24 cellular contexts compared by ENCODE assay signal in genomic region chr3:182626484-182627467, GRCh38.
A peak's percentile ranks its signal among the peaks of the same experiment; 100 is the strongest.
DNase-seq lines count a peak whose midpoint lies in the region; ATAC-seq and TF ChIP-seq lines count a peak whose summit lies in the region.
"Had no signal": no experiment of that assay in that cellular context is flagged by ENCODE, and none has a peak within 500 bp of the region (broad histone marks: within the 10 kb centered on the region; RNA-seq: fewer than 3 reads in every experiment).

No MANE protein-coding gene starts in this region.

- no peaks in the 10 kb centered on the region for H3K36me3 Mint-ChIP-seq in CD4-positive, alpha-beta memory T cell
- H3K36me3 Mint-ChIP-seq: CD4-positive, CD25-positive, alpha-beta regulatory T cell had no signal

- CTCF ChIA-PET in CD4-positive, alpha-beta memory T cell (lab: Charles Lee; ENCODE audit: partially characterized antibody): no interaction called here

- peaks cover 0 to 3% (median 0%) of the 10 kb centered on the region in 4 donors for H3K9me3 ChIP-seq in liver (ENCODE audit: control insufficient read depth in 4 of 4, low read length in 3 of 4)
- no peaks in the 10 kb centered on the region for H3K9me3 ChIP-seq in CD4-positive, alpha-beta memory T cell (ENCODE audit: control insufficient read depth in 1 of 2, low read length in 2 of 2)
- H3K9me3 ChIP-seq: tibial artery had no signal

- no peak overlapping the region for H3K27ac ChIP-seq in liver (ENCODE audit: low read depth in 1 of 2, low read length in 2 of 2)
- H3K27ac ChIP-seq in CD4-positive, alpha-beta memory T cell (ENCODE audit: low read depth, low read length): no peak overlapping the region
- H3K27ac ChIP-seq: KMS-11, tibial artery had no signal

- intact Hi-C loops in CD4-positive, alpha-beta memory T cell (cut with micrococcal nuclease): no loop called here

- no peaks in the 10 kb centered on the region for H3K27me3 ChIP-seq in liver (ENCODE audit: control insufficient read depth in 4 of 4, insufficient read depth in 4 of 4, low read length in 3 of 4)
- no peaks in the 10 kb centered on the region for H3K27me3 ChIP-seq in CD4-positive, alpha-beta memory T cell (ENCODE audit: insufficient read depth, low read length)
- H3K27me3 ChIP-seq: tibial artery had no signal

- no peak overlapping the region for H3K4me3 ChIP-seq in liver (ENCODE audit: low read depth in 1 of 3, low read length in 3 of 3)
- H3K4me3 ChIP-seq in CD4-positive, alpha-beta memory T cell (ENCODE audit: low read length in 2 of 2): no peak overlapping the region
- H3K4me3 ChIP-seq: smooth muscle cell, tibial artery had no signal

- H3K27ac Mint-ChIP-seq in CD4-positive, alpha-beta memory T cell: no peak overlapping the region
- H3K27ac Mint-ChIP-seq: activated CD4-positive, alpha-beta T cell treated with anti-CD3 and anti-CD28 coated beads, Interleukin-2, amount 10 ng/mL, durations not matched to agents 24 days and 14 days; CD4-positive, CD25-positive, alpha-beta regulatory T cell; nephron had no signal

- H3K27me3 Mint-ChIP-seq in CD4-positive, alpha-beta memory T cell: peaks cover 2 to 6% of the 10 kb centered on the region in 2 donors

- WGBS in liver: 31% methylated on average over 4 of the region's 4 CpGs

- peaks cover 0 to 1% (median 0%) of the 10 kb centered on the region in 8 donors for H3K9me3 Mint-ChIP-seq in CD4-positive, alpha-beta memory T cell
- H3K9me3 Mint-ChIP-seq: activated CD4-positive, alpha-beta T cell treated with anti-CD3 and anti-CD28 coated beads, Interleukin-2, amount 10 ng/mL, durations not matched to agents 24 days and 14 days; central memory CD8-positive, alpha-beta T cell; nephron had no signal

- POLR2A ChIA-PET in CD4-positive, alpha-beta memory T cell (lab: Charles Lee; ENCODE audit: partially characterized antibody): no interaction called here

- no peaks in the 10 kb centered on the region for H3K36me3 ChIP-seq in liver (ENCODE audit: control insufficient read depth in 4 of 4, insufficient read depth in 3 of 4, low read depth in 1 of 4, low read length in 3 of 4)
- H3K36me3 ChIP-seq in CD4-positive, alpha-beta memory T cell (ENCODE audit: insufficient read depth, low read length): no peaks in the 10 kb centered on the region
- H3K36me3 ChIP-seq: tibial artery had no signal

- H3K4me1 Mint-ChIP-seq in CD4-positive, alpha-beta memory T cell: no peaks in the 10 kb centered on the region
- H3K4me1 Mint-ChIP-seq: activated CD4-positive, alpha-beta T cell treated with anti-CD3 and anti-CD28 coated beads, Interleukin-2, amount 10 ng/mL, durations not matched to agents 24 days and 14 days; CD4-positive, CD25-positive, alpha-beta regulatory T cell; central memory CD8-positive, alpha-beta T cell; nephron had no signal

- H3K9ac ChIP-seq in liver (ENCODE audit: low read depth in 1 of 2, low read length in 2 of 2): no peak overlapping the region
- H3K9ac ChIP-seq: KMS-11 had no signal

- TF ChIP-seq RAD21 in liver (IDR thresholded peaks at IDR 0.05): peak; percentile 24 to 33

- TF ChIP-seq CTCF in liver (IDR thresholded peaks at IDR 0.05; ENCODE audit: low read depth, low read length, missing input control): peak; percentile 23

- DNase-seq in DMS79 (lab: John Stamatoyannopoulos, UW) (peak; percentile 52), NCI-H2196 (lab: John Stamatoyannopoulos, UW; ENCODE audit: unreplicated experiment) (peak; percentile 48), cortex of kidney (lab: John Stamatoyannopoulos, UW) (no peak), SW480 (ENCODE audit: low spot score) (no peak), NCI-H524 treated with DMSO at 0.1 percent for 48 hours (lab: John Stamatoyannopoulos, UW) (no peak)
- no peak for DNase-seq in CD4-positive, alpha-beta memory T cell
- DNase-seq: activated CD4-positive, alpha-beta T cell treated with anti-CD3 and anti-CD28 coated beads, Interleukin-2, amount 10 ng/mL, durations not matched to agents 24 days and 14 days; activated T-cell treated with anti-CD3 and anti-CD28 coated beads, Interleukin-2, amount 50 U/mL, for 1 hour; CD4-positive, CD25-positive, alpha-beta regulatory T cell; DMS 273 treated with DMSO at 0.1 percent for 48 hours; left ventricle myocardium superior; NCI-H1694 treated with DMSO at 0.1 percent for 48 hours; NK-92 treated with Interleukin-12 subunit alpha and Interleukin-12 subunit beta, amount 100 ng/mL, for 24 hours; SIG-M5; stimulated activated CD4-positive, alpha-beta T cell treated with anti-CD3 and anti-CD28 coated beads, Interleukin-1b, Interleukin-23, amount 100 ng/mL, for 48 hours; T1000; tibial artery had no signal

- ATAC-seq in HG02938 (IDR thresholded peaks at IDR 0.05; ENCODE audit: unreplicated experiment): peak; percentile 58
- ATAC-seq: left ventricle myocardium superior, Panc1 had no signal

- no peak overlapping the region for H3K4me3 Mint-ChIP-seq in CD4-positive, alpha-beta memory T cell
- H3K4me3 Mint-ChIP-seq: activated CD4-positive, alpha-beta T cell treated with anti-CD3 and anti-CD28 coated beads, Interleukin-2, amount 10 ng/mL, durations not matched to agents 24 days and 14 days; CD4-positive, CD25-positive, alpha-beta regulatory T cell; central memory CD8-positive, alpha-beta T cell; nephron had no signal

- H3K4me1 ChIP-seq in liver (ENCODE audit: control insufficient read depth in 4 of 4, insufficient read depth in 4 of 4, low read length in 3 of 4): peaks cover 2 to 20% (median 9%) of the 10 kb centered on the region in 4 donors
- H3K4me1 ChIP-seq in CD4-positive, alpha-beta memory T cell (ENCODE audit: insufficient read depth, low read length): no peaks in the 10 kb centered on the region
- H3K4me1 ChIP-seq: tibial artery had no signal

TF ChIP-seq in liver, 16 proteins besides CTCF, POLR2A, EP300 and RAD21:
- TF ChIP-seq YY1 (IDR thresholded peaks at IDR 0.05) (no peak), RXRA (IDR thresholded peaks at IDR 0.05) (peak in 1 of 2 donors; percentile 50), FOXA1 (IDR thresholded peaks at IDR 0.05) (peak; percentile 81), HNF4A (conservative IDR thresholded peaks at IDR 0.05) (peak; percentile 27 to 65), NR2F2 (IDR thresholded peaks at IDR 0.05) (no peak), TAF1 (conservative IDR thresholded peaks at IDR 0.05) (no peak), SP1 (IDR thresholded peaks at IDR 0.05) (peak; percentile 28), FOXA2 (IDR thresholded peaks at IDR 0.05) (peak; percentile 94), EGR1 (IDR thresholded peaks at IDR 0.05; ENCODE audit: low read depth in 2 of 2) (peak in 1 of 2 donors; percentile 27)
- TF ChIP-seq, protein P1, sequence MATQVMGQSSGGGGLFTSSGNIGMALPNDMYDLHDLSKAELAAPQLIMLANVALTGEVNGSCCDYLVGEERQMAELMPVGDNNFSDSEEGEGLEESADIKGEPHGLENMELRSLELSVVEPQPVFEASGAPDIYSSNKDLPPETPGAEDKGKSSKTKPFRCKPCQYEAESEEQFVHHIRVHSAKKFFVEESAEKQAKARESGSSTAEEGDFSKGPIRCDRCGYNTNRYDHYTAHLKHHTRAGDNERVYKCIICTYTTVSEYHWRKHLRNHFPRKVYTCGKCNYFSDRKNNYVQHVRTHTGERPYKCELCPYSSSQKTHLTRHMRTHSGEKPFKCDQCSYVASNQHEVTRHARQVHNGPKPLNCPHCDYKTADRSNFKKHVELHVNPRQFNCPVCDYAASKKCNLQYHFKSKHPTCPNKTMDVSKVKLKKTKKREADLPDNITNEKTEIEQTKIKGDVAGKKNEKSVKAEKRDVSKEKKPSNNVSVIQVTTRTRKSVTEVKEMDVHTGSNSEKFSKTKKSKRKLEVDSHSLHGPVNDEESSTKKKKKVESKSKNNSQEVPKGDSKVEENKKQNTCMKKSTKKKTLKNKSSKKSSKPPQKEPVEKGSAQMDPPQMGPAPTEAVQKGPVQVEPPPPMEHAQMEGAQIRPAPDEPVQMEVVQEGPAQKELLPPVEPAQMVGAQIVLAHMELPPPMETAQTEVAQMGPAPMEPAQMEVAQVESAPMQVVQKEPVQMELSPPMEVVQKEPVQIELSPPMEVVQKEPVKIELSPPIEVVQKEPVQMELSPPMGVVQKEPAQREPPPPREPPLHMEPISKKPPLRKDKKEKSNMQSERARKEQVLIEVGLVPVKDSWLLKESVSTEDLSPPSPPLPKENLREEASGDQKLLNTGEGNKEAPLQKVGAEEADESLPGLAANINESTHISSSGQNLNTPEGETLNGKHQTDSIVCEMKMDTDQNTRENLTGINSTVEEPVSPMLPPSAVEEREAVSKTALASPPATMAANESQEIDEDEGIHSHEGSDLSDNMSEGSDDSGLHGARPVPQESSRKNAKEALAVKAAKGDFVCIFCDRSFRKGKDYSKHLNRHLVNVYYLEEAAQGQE (IDR thresholded peaks at IDR 0.05): peak; percentile 21
- TF ChIP-seq, protein P2, sequence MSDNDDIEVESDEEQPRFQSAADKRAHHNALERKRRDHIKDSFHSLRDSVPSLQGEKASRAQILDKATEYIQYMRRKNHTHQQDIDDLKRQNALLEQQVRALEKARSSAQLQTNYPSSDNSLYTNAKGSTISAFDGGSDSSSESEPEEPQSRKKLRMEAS (IDR thresholded peaks at IDR 0.05): peak; percentile 7

Comparison
In these comparisons a context has a peak if more than half of its experiments do, and no peak if none do; other contexts are left out.
1. DNase-seq: peak in DMS79 (single experiment) and NCI-H2196 (single experiment); none in CD4-positive, alpha-beta memory T cell (0 of 5), cortex of kidney (single experiment), SW480 (single experiment) and NCI-H524 treated with DMSO at 0.1 percent for 48 hours (single experiment).